In the genomic region with DNA sequence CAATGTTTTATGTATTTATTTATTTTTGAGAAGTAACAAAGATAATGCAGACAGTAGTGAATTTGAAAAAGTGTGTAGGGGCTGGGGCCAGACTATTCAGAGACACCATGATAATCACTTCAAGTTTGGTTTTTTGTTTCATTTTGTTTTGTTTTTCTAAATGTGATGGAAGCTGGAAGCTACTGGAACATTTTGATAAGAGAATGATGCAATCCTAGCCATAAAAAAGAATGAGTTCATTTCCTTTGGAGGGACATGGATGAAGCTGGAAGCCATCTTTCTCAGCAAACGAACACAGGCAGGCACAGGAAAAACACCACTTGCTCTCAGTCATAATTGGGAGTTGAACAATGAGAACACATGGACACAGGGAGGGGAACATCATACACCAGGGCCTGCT, we compare ENCODE assay signal across 20 cellular contexts.
"Had no signal": no experiment of that assay in that cellular context is flagged by ENCODE, and none has a peak within 500 bp of the region (broad histone marks: within the 10 kb centered on the region; RNA-seq: fewer than 3 reads in every experiment).

No MANE protein-coding gene starts in this region.

- H3K9me3 ChIP-seq: esophagus muscularis mucosa, ovary, tibial artery, uterus had no signal

- H3K4me3 Mint-ChIP-seq: activated naive CD4-positive, alpha-beta T cell treated with anti-CD3 and anti-CD28 coated beads, Interleukin-2, amount 10 ng/mL, durations not matched to agents 7 days and 5 days; neural crest cell; stimulated activated memory B cell treated with anti-CD40 and anti-IgM and Interleukin-4, amounts not matched to agents 10 μg/mL and 1 μg/mL and 100 μg/mL, for 72 hours; T-cell had no signal

- DNase-seq: activated CD4-positive, alpha-beta T cell treated with anti-CD3 and anti-CD28 coated beads, Interleukin-2, amount 50 U/mL, for 4 hours; activated CD4-positive, CD25-positive, alpha-beta regulatory T cell treated with anti-CD3 and anti-CD28 coated beads, Interleukin-2, amount 50 U/mL, for 72 hours; activated naive CD4-positive, alpha-beta T cell treated with anti-CD3 and anti-CD28 coated beads, Interleukin-2, amount 10 ng/mL, durations not matched to agents 7 days and 5 days; activated T-cell treated with anti-CD3 and anti-CD28 coated beads, Interleukin-2, amount 50 U/mL, for 1 hour; caudate nucleus; colonic mucosa; foreskin fibroblast; glutamatergic neuron; hypothalamus; kidney glomerular epithelial cell; ovary; stimulated activated CD4-positive, alpha-beta T cell treated with anti-CD3 and anti-CD28 coated beads, Interleukin-2, amount 100 ng/mL, for 48 hours; T-cell; T1000; tibial artery; uterus had no signal

- H3K27me3 ChIP-seq: colonic mucosa, esophagus muscularis mucosa, ovary, tibial artery, uterus had no signal

- H3K27ac ChIP-seq: colonic mucosa, esophagus muscularis mucosa, ovary, tibial artery, uterus had no signal

- H3K4me3 ChIP-seq: colonic mucosa, esophagus muscularis mucosa, ovary, tibial artery, uterus had no signal

- H3K4me1 ChIP-seq: colonic mucosa, esophagus muscularis mucosa, tibial artery, uterus had no signal

- H3K36me3 ChIP-seq: colonic mucosa, esophagus muscularis mucosa, ovary, tibial artery, uterus had no signal

- ATAC-seq: stimulated activated memory B cell treated with anti-CD40 and anti-IgM and Interleukin-4, amounts not matched to agents 10 μg/mL and 1 μg/mL and 100 μg/mL, for 72 hours; T-cell had no signal

- H3K27ac Mint-ChIP-seq: activated naive CD4-positive, alpha-beta T cell treated with anti-CD3 and anti-CD28 coated beads, Interleukin-2, amount 10 ng/mL, durations not matched to agents 7 days and 5 days; activated T-helper 2 cell treated with anti-CD3 and anti-CD28 coated beads, Interferon-gamma antibody, Interleukin-2, Interleukin-4, amounts not matched to agents 10 μg/mL and 5 μg/mL and 100 μg/mL, durations not matched to agents 14 hours and 24 hours and 36 hours; stimulated activated memory B cell treated with anti-CD40 and anti-IgM and Interleukin-4, amounts not matched to agents 10 μg/mL and 1 μg/mL and 100 μg/mL, for 72 hours; T-cell had no signal

- H3K27me3 Mint-ChIP-seq: activated naive CD4-positive, alpha-beta T cell treated with anti-CD3 and anti-CD28 coated beads, Interleukin-2, amount 10 ng/mL, durations not matched to agents 7 days and 5 days; stimulated activated memory B cell treated with anti-CD40 and anti-IgM and Interleukin-4, amounts not matched to agents 10 μg/mL and 1 μg/mL and 100 μg/mL, for 72 hours; T-cell had no signal

- H3K9me3 Mint-ChIP-seq: stimulated activated memory B cell treated with anti-CD40 and anti-IgM and Interleukin-4, amounts not matched to agents 10 μg/mL and 1 μg/mL and 100 μg/mL, for 72 hours had no signal

- H3K36me3 Mint-ChIP-seq: activated naive CD4-positive, alpha-beta T cell treated with anti-CD3 and anti-CD28 coated beads, Interleukin-2, amount 10 ng/mL, durations not matched to agents 7 days and 5 days; stimulated activated memory B cell treated with anti-CD40 and anti-IgM and Interleukin-4, amounts not matched to agents 10 μg/mL and 1 μg/mL and 100 μg/mL, for 72 hours; T-cell had no signal

- H3K4me1 Mint-ChIP-seq: activated naive CD4-positive, alpha-beta T cell treated with anti-CD3 and anti-CD28 coated beads, Interleukin-2, amount 10 ng/mL, durations not matched to agents 7 days and 5 days; neural crest cell; stimulated activated memory B cell treated with anti-CD40 and anti-IgM and Interleukin-4, amounts not matched to agents 10 μg/mL and 1 μg/mL and 100 μg/mL, for 72 hours; T-cell had no signal
